ENCODE assay signal across 1 cellular context in genomic region chr1:109090415-109091195, GRCh38.
TF ChIP-seq lines count a peak whose summit lies in the region.

Gene TMEM167B, plus strand, starts transcription at chr1:109090764. Its CDS starts 109 bp downstream, at chr1:109090873.

TF ChIP-seq in K562, 482 proteins besides CTCF, POLR2A, EP300 and RAD21 (continued from another document and continues in another):
- TF ChIP-seq ATF2 (CRISPR knock-in tag; IDR thresholded peaks at IDR 0.05) (no peak), SREBF1 (IDR thresholded peaks at IDR 0.05; ENCODE audit: borderline replicate concordance, low read depth, low read length) (0 out of 2 replicates have a peak, but pooled peaks have one; percentile 15), ZNF445 (CRISPR knock-in tag; IDR thresholded peaks at IDR 0.05; ENCODE audit: low read depth) (no peak), SRF (CRISPR knock-in tag; IDR thresholded peaks at IDR 0.05) (no peak; a peak in 1 of 4 replicates), PTBP1 (IDR thresholded peaks at IDR 0.05; ENCODE audit: low read depth, low read length) (no peak), TCF7 (IDR thresholded peaks at IDR 0.05; ENCODE audit: borderline replicate concordance) (peak; percentile 91; the same call in 1 of the 2 replicates), TGIF2 (CRISPR knock-in tag; IDR thresholded peaks at IDR 0.05) (peak; percentile 89; the same call in 1 of the 2 replicates), CBX3 (IDR thresholded peaks at IDR 0.05; ENCODE audit: borderline replicate concordance in 1 of 2, low read length in 2 of 2) (peak in 1 of 2 experiments; percentile 80; a peak in 1 of 3 replicates), MTA1 (IDR thresholded peaks at IDR 0.05; ENCODE audit: borderline replicate concordance) (peak; percentile 39; the same call in 1 of the 2 replicates), EZH2 (IDR thresholded peaks at IDR 0.05; ENCODE audit: borderline replicate concordance, low read depth, low read length) (no peak), RAD51 (IDR thresholded peaks at IDR 0.05; ENCODE audit: borderline replicate concordance, low read depth) (peak; percentile 82), NUFIP1 (IDR thresholded peaks at IDR 0.05; ENCODE audit: partially characterized antibody) (no peak), BMI1 (IDR thresholded peaks at IDR 0.05; ENCODE audit: low read length) (no peak), NEUROD1 (IDR thresholded peaks at IDR 0.05; ENCODE audit: borderline replicate concordance, low read depth, low read length, partially characterized antibody) (peak; percentile 90), PBX2 (CRISPR knock-in tag; IDR thresholded peaks at IDR 0.05; ENCODE audit: low read depth) (no peak), PBX2 (tag; conservative IDR thresholded peaks at IDR 0.05; ENCODE audit: low read depth) (no peak; the same call in 1 of the 2 replicates), ZNF212 (CRISPR knock-in tag; IDR thresholded peaks at IDR 0.05) (no peak), ZFX (CRISPR knock-in tag; IDR thresholded peaks at IDR 0.05) (peak; percentile 97), U2AF2 (optimal IDR thresholded peaks at IDR 0.05; ENCODE audit: low read depth, low read length) (no peak), MITF (IDR thresholded peaks at IDR 0.05) (no peak), CBFA2T3 (IDR thresholded peaks at IDR 0.05) (no peak), ELF1 (tag; IDR thresholded peaks at IDR 0.05) (peak; percentile 81), ID3 (CRISPR knock-in tag; IDR thresholded peaks at IDR 0.05) (no peak), ID3 (tag; IDR thresholded peaks at IDR 0.05) (no peak; the same call in 1 of the 2 replicates), ATF7 (IDR thresholded peaks at IDR 0.05) (peak; percentile 94), POLR2G (IDR thresholded peaks at IDR 0.05; ENCODE audit: low read depth, low read length) (peak; percentile 90), E2F4 (CRISPR knock-in tag; IDR thresholded peaks at IDR 0.05; ENCODE audit: low read depth) (peak; percentile 63; the same call in 1 of the 2 replicates), DEAF1 (CRISPR knock-in tag; IDR thresholded peaks at IDR 0.05) (peak; percentile 100), ARHGAP35 (IDR thresholded peaks at IDR 0.05; ENCODE audit: partially characterized antibody) (no peak), RBM15 (IDR thresholded peaks at IDR 0.05; ENCODE audit: insufficient read depth, low read length) (no peak), PKNOX1 (IDR thresholded peaks at IDR 0.05) (peak; percentile 70), BCLAF1 (IDR thresholded peaks at IDR 0.05; ENCODE audit: borderline replicate concordance in 1 of 2, control insufficient read depth in 1 of 2, low read depth in 2 of 2, low read length in 1 of 2) (0 out of 4 replicates have a peak, but pooled peaks of 1 of the 2 experiments have one; percentile 61), JUNB (CRISPR knock-in tag; conservative IDR thresholded peaks at IDR 0.05) (no peak), GTF2F1 (IDR thresholded peaks at IDR 0.05; ENCODE audit: low read depth, low read length) (peak; percentile 90; the same call in 1 of the 2 replicates), ZNF143 (CRISPR knock-in tag; IDR thresholded peaks at IDR 0.05) (peak; percentile 46; the same call in 1 of the 2 replicates), MYNN (IDR thresholded peaks at IDR 0.05) (peak; percentile 61; the same call in 1 of the 2 replicates), MYNN (CRISPR knock-in tag; IDR thresholded peaks at IDR 0.05) (no peak), ZNF431 (CRISPR knock-in tag; IDR thresholded peaks at IDR 0.05) (no peak), XRCC5 (IDR thresholded peaks at IDR 0.05; ENCODE audit: low read depth, low read length) (peak; percentile 100), FOXJ3 (CRISPR knock-in tag; IDR thresholded peaks at IDR 0.05) (no peak), DNMT1 (IDR thresholded peaks at IDR 0.05) (no peak), LCOR (CRISPR knock-in tag; IDR thresholded peaks at IDR 0.05) (peak; percentile 98), ETS1 (conservative IDR thresholded peaks at IDR 0.05; ENCODE audit: control insufficient read depth, low read depth, low read length) (peak; percentile 92), ARID4B (CRISPR knock-in tag; IDR thresholded peaks at IDR 0.05) (peak; percentile 98), MTA2 (IDR thresholded peaks at IDR 0.05; ENCODE audit: low read depth) (no peak), NR2C2 (CRISPR knock-in tag; IDR thresholded peaks at IDR 0.05) (peak; percentile 81), NR2C2 (tag; IDR thresholded peaks at IDR 0.05) (peak; percentile 69; the same call in 1 of the 2 replicates)
